In the genomic region with DNA sequence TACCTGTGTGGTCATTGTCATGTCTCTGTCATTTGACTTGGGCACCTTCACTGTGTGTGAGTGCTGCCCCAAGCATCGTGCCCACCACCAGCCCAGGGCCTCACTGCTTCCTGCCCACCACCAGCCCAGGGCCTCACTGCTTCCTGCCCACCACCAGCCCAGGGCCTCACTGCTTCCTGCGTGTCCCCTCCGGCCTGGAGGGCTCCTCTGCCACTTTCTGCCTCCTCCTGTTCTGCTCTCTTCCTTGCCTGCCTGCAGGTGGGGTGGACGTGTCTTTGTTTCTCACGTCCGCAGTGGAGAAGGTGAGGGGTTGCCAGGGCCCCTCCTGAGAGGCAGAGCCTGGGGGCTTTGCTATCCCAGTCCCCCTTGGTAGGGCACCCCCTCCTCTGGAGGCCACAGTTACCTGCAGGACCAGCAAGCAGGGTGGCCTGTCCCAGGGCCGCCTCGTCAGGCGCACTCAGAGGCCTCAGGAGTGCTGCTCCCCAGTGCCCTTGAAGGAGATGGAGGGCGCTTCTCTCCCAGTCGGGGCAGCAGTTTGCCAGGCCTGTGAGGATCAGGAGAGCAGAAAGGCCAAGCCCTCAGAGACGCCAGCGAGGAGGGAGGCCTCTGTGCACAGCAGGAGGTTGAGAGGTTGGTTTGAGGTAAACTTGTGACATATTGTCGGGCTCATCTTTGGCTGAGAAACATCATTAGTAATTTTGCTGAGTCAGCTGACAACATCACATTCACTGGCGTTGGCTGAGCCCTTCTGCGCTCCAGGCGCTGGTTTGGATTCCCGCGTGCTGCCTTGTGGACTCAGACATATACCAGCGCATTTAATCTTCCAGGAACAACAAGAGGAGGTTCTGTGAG, we compare ENCODE assay signal across 13 cellular contexts.
DNase-seq lines count a peak whose midpoint lies in the region; ATAC-seq, FAIRE-seq and TF ChIP-seq lines count a peak whose summit lies in the region.
"Had no signal": no experiment of that assay in that cellular context is flagged by ENCODE, and none has a peak within 500 bp of the region (broad histone marks: within the 10 kb centered on the region; RNA-seq: fewer than 3 reads in every experiment).

No MANE protein-coding gene starts in this region.

- no peaks in the 10 kb centered on the region for H3K9me3 ChIP-seq in K562 (replicated peaks; ENCODE audit: control insufficient read depth, insufficient read depth, low read depth, low read length)
- H3K9me3 ChIP-seq: heart left ventricle, upper lobe of right lung had no signal

- no TSS peak for BruUV-seq in K562 (replicated peaks; lab: Mats Ljungman, UMichigan)

- H4K20me1 ChIP-seq in K562 (replicated peaks; ENCODE audit: control insufficient read depth, insufficient read depth, low read length) = no peaks in the 10 kb centered on the region

- no peak overlapping the region for H3K27ac ChIP-seq in K562 (ENCODE audit: extremely low read depth, low read depth, low read length)
- H3K27ac ChIP-seq: heart left ventricle, RWPE1, upper lobe of right lung had no signal

- intact Hi-C loops in K562 (cut with micrococcal nuclease) = no loop called here

- no peak overlapping the region for H3K9ac ChIP-seq in K562 (ENCODE audit: insufficient read depth in 1 of 2, low read depth in 2 of 2, low read length in 2 of 2)

- FAIRE-seq in K562 (lab: Jason Lieb, UNC) = no peak
- FAIRE-seq: GM12878 had no signal

- no peak for TF ChIP-seq POLR2A in K562 (conservative IDR thresholded peaks at IDR 0.05)

- TF ChIP-seq EP300 in K562 (IDR thresholded peaks at IDR 0.05; ENCODE audit: low read length) = no peak

- ATAC-seq in K562 (no peak), GM18498 (IDR thresholded peaks at IDR 0.05; ENCODE audit: unreplicated experiment) (no peak)
- ATAC-seq: GM12878, left colon, upper lobe of right lung had no signal

- TF ChIP-seq RAD21 in K562 (CRISPR knock-in tag; conservative IDR thresholded peaks at IDR 0.05 in 1 of 2, IDR thresholded peaks at IDR 0.05 in 1 of 2) = no peak

- H3K4me3 ChIP-seq in K562 = no peak overlapping the region
- H3K4me3 ChIP-seq: GM12878, heart left ventricle, upper lobe of right lung had no signal

- POLR2A ChIA-PET in K562 (lab: Yijun Ruan, JAX) = interaction anchor here (1.1 kb wide), 1 partner anchor 16 kb away, joined by 5 read pairs; no protein-coding TSS in a partner anchor

- H2AFZ ChIP-seq in K562 (ENCODE audit: low read depth, low read length) = no peak overlapping the region

- H3K4me3 Mint-ChIP-seq in IgD-negative memory B cell (peak overlapping the region in 1 of 4 donors; percentile 17), nephron progenitor cell (peak overlapping the region; percentile 21)

- H3K36me3 ChIP-seq in K562 (ENCODE audit: control insufficient read depth, insufficient read depth, low read length) = no peaks in the 10 kb centered on the region
- H3K36me3 ChIP-seq: upper lobe of right lung had no signal

- H3K27me3 Mint-ChIP-seq in IgD-negative memory B cell (no peaks in the 10 kb centered on the region), nephron progenitor cell (ENCODE audit: low read depth, poor library complexity) (peaks cover 3% of the 10 kb centered on the region)

- peaks cover 2% of the 10 kb centered on the region for H3K36me3 Mint-ChIP-seq in IgD-negative memory B cell
- H3K36me3 Mint-ChIP-seq in nephron progenitor cell (ENCODE audit: low read depth) = no peaks in the 10 kb centered on the region

- DNase-seq in CMK (ENCODE audit: low read depth) = peak; percentile 39
- DNase-seq in K562 (ENCODE audit: extremely low read depth in 1 of 4, low spot score in 3 of 4) = no peak
- DNase-seq in nephron progenitor cell = no peak
- no peak for DNase-seq in NCI-H345 treated with DMSO at 0.1 percent for 48 hours (lab: John Stamatoyannopoulos, UW; ENCODE audit: unreplicated experiment)
- DNase-seq in stimulated activated CD4-positive, alpha-beta T cell treated with anti-CD3 and anti-CD28 coated beads, Interleukin-4, amount 100 ng/mL, for 24 hours = no peak
- DNase-seq: activated CD4-positive, alpha-beta T cell treated with anti-CD3 and anti-CD28 coated beads, Interleukin-2, amount 50 U/mL, for 4 hours; left colon; upper lobe of right lung had no signal

- H3K27ac Mint-ChIP-seq in IgD-negative memory B cell (peak overlapping the region in 2 of 3 donors; percentile 57 to 69), nephron progenitor cell (peak overlapping the region; percentile 79)

- CTCF ChIA-PET in K562 (lab: Yijun Ruan, JAX; ENCODE audit: low intra/inter-chr PET ratio) = no interaction called here

- peaks cover 14 to 35% (median 20%) of the 10 kb centered on the region in 3 donors for H3K4me1 Mint-ChIP-seq in IgD-negative memory B cell
- peaks cover 81% of the 10 kb centered on the region for H3K4me1 Mint-ChIP-seq in nephron progenitor cell

- in situ Hi-C loops in K562 (cut with MboI) = no loop called here

- no peak overlapping the region for H3K4me2 ChIP-seq in K562 (ENCODE audit: insufficient read depth, low read length)

- no peaks in the 10 kb centered on the region for H3K79me2 ChIP-seq in K562 (ENCODE audit: control insufficient read depth, insufficient read depth, low read length)

- WGBS in K562 (ENCODE audit: insufficient coverage, low coverage, missing lambda C conversion rate) = 55% methylated on average over 8 of the region's 20 CpGs

- H3K27me3 ChIP-seq in K562 (ENCODE audit: control insufficient read depth in 2 of 2, insufficient read depth in 2 of 2, low read length in 2 of 2) = no peaks in the 10 kb centered on the region
- H3K27me3 ChIP-seq: heart left ventricle, upper lobe of right lung had no signal

- peaks cover 0 to 28% of the 10 kb centered on the region in 2 experiments; a peak in 2 of 5 replicates for H3K4me1 ChIP-seq in K562 (replicated peaks in 1 of 2; ENCODE audit: control insufficient read depth in 2 of 2, insufficient read depth in 2 of 2, low read length in 2 of 2)
- H3K4me1 ChIP-seq: heart left ventricle, upper lobe of right lung had no signal

- H3K9me1 ChIP-seq in K562 (ENCODE audit: control insufficient read depth, insufficient read depth, low read length) = no peaks in the 10 kb centered on the region

- H3K9me3 Mint-ChIP-seq in IgD-negative memory B cell (no peaks in the 10 kb centered on the region), nephron progenitor cell (no peaks in the 10 kb centered on the region)

- no peak for TF ChIP-seq CTCF in K562 (IDR thresholded peaks at IDR 0.05 in 2 of 3, conservative IDR thresholded peaks at IDR 0.05 in 1 of 3; ENCODE audit: insufficient read depth in 2 of 3, low read depth in 1 of 3, low read length in 3 of 3)
- no peak for TF ChIP-seq CTCF in nephron progenitor cell (IDR thresholded peaks at IDR 0.05)

TF ChIP-seq in K562, 482 proteins besides CTCF, POLR2A, EP300 and RAD21 (continues in another document):
- TF ChIP-seq ARHGAP35 (IDR thresholded peaks at IDR 0.05; ENCODE audit: partially characterized antibody) (no peak), NFXL1 (CRISPR knock-in tag; IDR thresholded peaks at IDR 0.05) (no peak), NFE2 (IDR thresholded peaks at IDR 0.05; ENCODE audit: low read depth) (peak; percentile 48; the same call in 1 of the 2 replicates), ZNF316 (IDR thresholded peaks at IDR 0.05) (peak; percentile 98), CHD2 (IDR thresholded peaks at IDR 0.05; ENCODE audit: low read depth, low read length) (no peak), HDAC2 (IDR thresholded peaks at IDR 0.05) (no peak), C11orf30 (IDR thresholded peaks at IDR 0.05; ENCODE audit: low read depth) (peak; percentile 97), ZZZ3 (IDR thresholded peaks at IDR 0.05) (no peak), GABPB2 (CRISPR knock-in tag; conservative IDR thresholded peaks at IDR 0.05) (no peak), MTA1 (IDR thresholded peaks at IDR 0.05; ENCODE audit: borderline replicate concordance) (no peak), MAFK (IDR thresholded peaks at IDR 0.05; ENCODE audit: low read length) (peak; percentile 98), MAFF (IDR thresholded peaks at IDR 0.05; ENCODE audit: low read length) (peak; percentile 98), SREBF1 (IDR thresholded peaks at IDR 0.05; ENCODE audit: borderline replicate concordance, low read depth, low read length) (no peak), ZNF12 (CRISPR knock-in tag; IDR thresholded peaks at IDR 0.05) (no peak)
- TF ChIP-seq, protein P1, sequence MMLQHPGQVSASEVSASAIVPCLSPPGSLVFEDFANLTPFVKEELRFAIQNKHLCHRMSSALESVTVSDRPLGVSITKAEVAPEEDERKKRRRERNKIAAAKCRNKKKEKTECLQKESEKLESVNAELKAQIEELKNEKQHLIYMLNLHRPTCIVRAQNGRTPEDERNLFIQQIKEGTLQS (IDR thresholded peaks at IDR 0.05) = no peak
- TF ChIP-seq, protein P1 (CRISPR knock-in tag; conservative IDR thresholded peaks at IDR 0.05) = no peak
- TF ChIP-seq, protein P2, sequence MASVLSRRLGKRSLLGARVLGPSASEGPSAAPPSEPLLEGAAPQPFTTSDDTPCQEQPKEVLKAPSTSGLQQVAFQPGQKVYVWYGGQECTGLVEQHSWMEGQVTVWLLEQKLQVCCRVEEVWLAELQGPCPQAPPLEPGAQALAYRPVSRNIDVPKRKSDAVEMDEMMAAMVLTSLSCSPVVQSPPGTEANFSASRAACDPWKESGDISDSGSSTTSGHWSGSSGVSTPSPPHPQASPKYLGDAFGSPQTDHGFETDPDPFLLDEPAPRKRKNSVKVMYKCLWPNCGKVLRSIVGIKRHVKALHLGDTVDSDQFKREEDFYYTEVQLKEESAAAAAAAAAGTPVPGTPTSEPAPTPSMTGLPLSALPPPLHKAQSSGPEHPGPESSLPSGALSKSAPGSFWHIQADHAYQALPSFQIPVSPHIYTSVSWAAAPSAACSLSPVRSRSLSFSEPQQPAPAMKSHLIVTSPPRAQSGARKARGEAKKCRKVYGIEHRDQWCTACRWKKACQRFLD (CRISPR knock-in tag; IDR thresholded peaks at IDR 0.05) = no peak
- TF ChIP-seq, protein P3, sequence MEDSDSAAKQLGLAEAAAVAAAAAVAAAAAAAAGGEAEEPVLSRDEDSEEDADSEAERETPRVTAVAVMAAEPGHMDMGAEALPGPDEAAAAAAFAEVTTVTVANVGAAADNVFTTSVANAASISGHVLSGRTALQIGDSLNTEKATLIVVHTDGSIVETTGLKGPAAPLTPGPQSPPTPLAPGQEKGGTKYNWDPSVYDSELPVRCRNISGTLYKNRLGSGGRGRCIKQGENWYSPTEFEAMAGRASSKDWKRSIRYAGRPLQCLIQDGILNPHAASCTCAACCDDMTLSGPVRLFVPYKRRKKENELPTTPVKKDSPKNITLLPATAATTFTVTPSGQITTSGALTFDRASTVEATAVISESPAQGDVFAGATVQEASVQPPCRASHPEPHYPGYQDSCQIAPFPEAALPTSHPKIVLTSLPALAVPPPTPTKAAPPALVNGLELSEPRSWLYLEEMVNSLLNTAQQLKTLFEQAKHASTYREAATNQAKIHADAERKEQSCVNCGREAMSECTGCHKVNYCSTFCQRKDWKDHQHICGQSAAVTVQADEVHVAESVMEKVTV (CRISPR knock-in tag; IDR thresholded peaks at IDR 0.05) = no peak
